Comparison of ENCODE assay signal across 14 cellular contexts in genomic region chr2:207873794-207874193, GRCh38.
DNase-seq lines count a peak whose midpoint lies in the region; ATAC-seq lines count a peak whose summit lies in the region.
"Had no signal": no experiment of that assay in that cellular context is flagged by ENCODE, and none has a peak within 500 bp of the region (broad histone marks: within the 10 kb centered on the region; RNA-seq: fewer than 3 reads in every experiment).

No MANE protein-coding gene starts in this region.

- in situ Hi-C loops in KBM-7 (cut with MboI; ENCODE audit: low pct_unique_long_range_greater_than_20kb, low sequenced_read_pairs) = no loop called here

- peak; percentile 69 for ATAC-seq in GM18519 (IDR thresholded peaks at IDR 0.05; ENCODE audit: low FRiP score, unreplicated experiment)
- ATAC-seq in GM21515 (IDR thresholded peaks at IDR 0.05; ENCODE audit: unreplicated experiment) = peak; percentile 67
- peak; percentile 82 for ATAC-seq in HG02981 (IDR thresholded peaks at IDR 0.05; ENCODE audit: unreplicated experiment)
- peak; percentile 78 for ATAC-seq in HG03571 (IDR thresholded peaks at IDR 0.05; ENCODE audit: unreplicated experiment)
- ATAC-seq in HG03280 (IDR thresholded peaks at IDR 0.05; ENCODE audit: unreplicated experiment) = no peak
- ATAC-seq: heart left ventricle; naive thymus-derived CD8-positive, alpha-beta T cell; stimulated activated naive CD8-positive, alpha-beta T cell treated with anti-CD3 and anti-CD28 coated beads, Interleukin-15, Interleukin-2, amounts not matched to agents 100 U/mL and 50 U/mL, for 24 hours had no signal

- DNase-seq in NCI-H1105 (lab: John Stamatoyannopoulos, UW) = no peak
- no peak for DNase-seq in KBM-7
- no peak for DNase-seq in AG08396 (ENCODE audit: low spot score)
- DNase-seq: activated naive CD8-positive, alpha-beta T cell treated with anti-CD3 and anti-CD28 coated beads for 36 hours; caudate nucleus; heart left ventricle; naive thymus-derived CD8-positive, alpha-beta T cell; NK-92 treated with Interleukin-12 subunit alpha and Interleukin-12 subunit beta, amount 100 ng/mL, for 24 hours; stimulated activated naive CD8-positive, alpha-beta T cell treated with anti-CD3 and anti-CD28 coated beads, Interleukin-15, Interleukin-2, amounts not matched to agents 100 U/mL and 50 U/mL, for 24 hours had no signal
